ENCODE assay signal across 8 cellular contexts in genomic region chr3:107271787-107272387, GRCh38.
A peak's percentile ranks its signal among the peaks of the same experiment; 100 is the strongest.
DNase-seq lines count a peak whose midpoint lies in the region; ATAC-seq, FAIRE-seq and TF ChIP-seq lines count a peak whose summit lies in the region.

No MANE protein-coding gene starts in this region.

- no peaks in the 10 kb centered on the region for H3K9me3 Mint-ChIP-seq in astrocyte (ENCODE audit: unreplicated experiment)

- H3K36me3 Mint-ChIP-seq in astrocyte (ENCODE audit: low read depth, unreplicated experiment): no peaks in the 10 kb centered on the region

- no peaks in the 10 kb centered on the region for H3K79me2 ChIP-seq in astrocyte (ENCODE audit: insufficient read depth, low read length)

- H3K9ac ChIP-seq in astrocyte (ENCODE audit: low read length): no peak overlapping the region

- no peak overlapping the region for H2AFZ ChIP-seq in astrocyte (ENCODE audit: low read depth, low read length)

- H3K36me3 ChIP-seq in cardiac muscle cell (no peaks in the 10 kb centered on the region), astrocyte (ENCODE audit: insufficient read depth, low read length) (no peaks in the 10 kb centered on the region)

- H4K20me1 ChIP-seq in astrocyte (ENCODE audit: insufficient read depth, low read length): no peaks in the 10 kb centered on the region

- intact Hi-C loops in Right ventricle myocardium inferior (cut with DNase I): loop anchor here (2.0 to 5.0 kb wide), 2 partner anchors 149 to 270 kb away; no protein-coding TSS in a partner anchor

- H3K4me3 ChIP-seq in cardiac muscle cell (no peak overlapping the region), astrocyte (ENCODE audit: insufficient read depth, low read depth, low read length) (no peak overlapping the region)

- no peaks in the 10 kb centered on the region for H3K4me1 ChIP-seq in cardiac muscle cell (ENCODE audit: low read depth)
- no peaks in the 10 kb centered on the region for H3K4me1 ChIP-seq in astrocyte (ENCODE audit: insufficient read depth, low read length)

- H3K9me3 ChIP-seq in cardiac muscle cell (ENCODE audit: low read depth) (no peaks in the 10 kb centered on the region), astrocyte (ENCODE audit: insufficient read depth, low read depth, low read length) (no peaks in the 10 kb centered on the region)

- H3K27me3 Mint-ChIP-seq in astrocyte (ENCODE audit: low read depth, unreplicated experiment): no peaks in the 10 kb centered on the region

- ATAC-seq in Right ventricle myocardium inferior (no peak), HG02973 (IDR thresholded peaks at IDR 0.05; ENCODE audit: unreplicated experiment) (peak; percentile 84), HG02610 (IDR thresholded peaks at IDR 0.05; ENCODE audit: unreplicated experiment) (no peak)

- peaks cover 48% of the 10 kb centered on the region for H3K27me3 ChIP-seq in cardiac muscle cell
- H3K27me3 ChIP-seq in astrocyte (ENCODE audit: insufficient read depth, low read length): no peaks in the 10 kb centered on the region

- no peak overlapping the region for H3K27ac Mint-ChIP-seq in astrocyte (ENCODE audit: unreplicated experiment)

- H3K4me3 Mint-ChIP-seq in astrocyte (ENCODE audit: unreplicated experiment): no peak overlapping the region

- peak; percentile 80 for FAIRE-seq in astrocyte (lab: Jason Lieb, UNC)

- H3K27ac ChIP-seq in cardiac muscle cell (no peak overlapping the region), astrocyte (ENCODE audit: low read depth, low read length) (no peak overlapping the region)

- no peak overlapping the region for H3K4me2 ChIP-seq in astrocyte (ENCODE audit: low read length)

- peaks cover 10% of the 10 kb centered on the region for H3K4me1 Mint-ChIP-seq in astrocyte (ENCODE audit: low read depth, unreplicated experiment)

- TF ChIP-seq CTCF in cardiac muscle cell (IDR thresholded peaks at IDR 0.05; ENCODE audit: low read depth, low read length): peak; percentile 57
- peak; percentile 67 for TF ChIP-seq CTCF in astrocyte (IDR thresholded peaks at IDR 0.05; ENCODE audit: insufficient read depth, low read depth, low read length)

- DNase-seq in cardiac muscle cell (ENCODE audit: low read depth in 1 of 2, low spot score in 1 of 2): peak; percentile 26 to 55
- DNase-seq in Right ventricle myocardium inferior (ENCODE audit: missing footprints): no peak
- peak; percentile 67 for DNase-seq in NCI-H2107 treated with DMSO at 0.1 percent for 48 hours (lab: John Stamatoyannopoulos, UW; ENCODE audit: unreplicated experiment)
- DNase-seq in astrocyte (ENCODE audit: low read depth): peak; percentile 31
- peak; percentile 33 for DNase-seq in iPS-NIHi11 (ENCODE audit: low spot score)
- DNase-seq in superior temporal gyrus (ENCODE audit: extremely low spot score): peak; percentile 92
